Comparison of ENCODE assay signal across 16 cellular contexts in the genomic region with DNA sequence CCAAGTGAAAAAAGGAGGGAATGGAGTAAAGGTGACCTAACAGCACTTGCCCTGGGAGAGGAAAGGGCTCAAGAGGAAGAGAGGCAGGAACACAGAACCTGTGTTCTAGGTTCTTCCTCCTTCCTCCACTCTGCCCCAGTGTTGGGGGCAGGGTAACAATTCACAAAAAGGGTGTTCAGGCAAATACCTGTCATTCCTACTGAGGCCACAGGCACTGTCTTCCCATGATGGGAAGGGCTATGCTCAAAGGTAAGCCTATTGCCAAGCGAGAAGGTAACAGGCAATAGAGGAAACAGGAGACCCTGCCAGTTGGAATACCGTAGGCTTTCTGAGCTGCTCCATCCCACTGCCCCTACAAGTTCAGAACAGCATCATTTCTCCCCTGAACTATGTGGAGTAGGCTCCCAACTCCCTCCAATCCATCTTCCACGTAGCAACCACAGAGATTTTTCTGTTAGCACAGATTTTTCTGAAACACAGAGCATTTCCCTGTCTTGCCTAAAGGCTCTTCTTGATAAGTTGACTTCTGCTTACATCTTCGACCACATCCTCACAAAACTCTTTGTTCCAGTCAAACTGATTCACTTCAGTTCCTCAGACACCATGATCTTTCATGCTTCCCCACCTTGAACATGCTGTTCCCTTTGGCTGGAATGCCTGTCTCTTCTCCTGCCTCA. TPM values are rescaled to one million over a fixed set of nuclear protein-coding genes. Genes with fewer than 3 reads are reported as not detected.
DNase-seq lines count a peak whose midpoint lies in the region; ATAC-seq and TF ChIP-seq lines count a peak whose summit lies in the region.
"Had no signal": no experiment of that assay in that cellular context is flagged by ENCODE, and none has a peak within 500 bp of the region (broad histone marks: within the 10 kb centered on the region; RNA-seq: fewer than 3 reads in every experiment).

No MANE protein-coding gene starts in this region.

- 86 to 94% methylated on average over 3 to 4 of the region's 4 CpGs for WGBS in endodermal cell (ENCODE audit: insufficient coverage in 1 of 2, insufficient read length in 1 of 2), 2 experiments

- DNase-seq in activated CD4-positive, alpha-beta T cell treated with anti-CD3 and anti-CD28 coated beads for 36 hours = no peak
- no peak for DNase-seq in activated CD4-positive, alpha-beta T cell treated with anti-CD3 and anti-CD28 coated beads for 4 hours
- no peak for DNase-seq in endodermal cell
- DNase-seq in osteoblast (ENCODE audit: insufficient read length, low spot score, missing footprints) = peak; percentile 54
- no peak for DNase-seq in T-helper 1 cell
- no peak for DNase-seq in gastrocnemius medialis
- DNase-seq: DMS 273 treated with DMSO at 0.1 percent for 48 hours; effector memory CD8-positive, alpha-beta T cell; left cardiac atrium; NCI-H2029 treated with DMSO at 0.1 percent for 48 hours; SHP77; tibial artery; WERI-Rb-1 had no signal

- H3K4me3 Mint-ChIP-seq in activated CD4-positive, alpha-beta T cell treated with anti-CD3 and anti-CD28 coated beads for 36 hours = no peak overlapping the region
- H3K4me3 Mint-ChIP-seq in endodermal cell = peak overlapping the region; percentile 78

- H3K27me3 Mint-ChIP-seq in activated CD4-positive, alpha-beta T cell treated with anti-CD3 and anti-CD28 coated beads for 36 hours = no peaks in the 10 kb centered on the region
- H3K27me3 Mint-ChIP-seq in endodermal cell (ENCODE audit: insufficient read depth) = no peaks in the 10 kb centered on the region
- H3K27me3 Mint-ChIP-seq: effector memory CD8-positive, alpha-beta T cell had no signal

- intact Hi-C loops in activated CD4-positive, alpha-beta T cell treated with anti-CD3 and anti-CD28 coated beads for 36 hours (cut with DNase I, micrococcal nuclease) = no loop called here
- intact Hi-C loops in gastrocnemius medialis (cut with DNase I; ENCODE audit: low total_unique reads) = loop anchor here (10.0 kb wide), 3 partner anchors 198 to 1142 kb away; a partner anchor contains a TSS

- no peaks in the 10 kb centered on the region for H3K9me2 ChIP-seq in OCI-LY1 (ENCODE audit: low read depth, low read length)

- POLR2A ChIA-PET in activated CD4-positive, alpha-beta T cell treated with anti-CD3 and anti-CD28 coated beads for 36 hours (lab: Charles Lee) = interaction anchor here (0.7 kb wide), 1 partner anchor 449 kb away, joined by 4 read pairs; no protein-coding TSS in a partner anchor

- H3K9me3 ChIP-seq in OCI-LY1 (ENCODE audit: low read length) (no peaks in the 10 kb centered on the region), endodermal cell (ENCODE audit: control insufficient read depth, low read length) (no peaks in the 10 kb centered on the region), osteoblast (ENCODE audit: low read depth, low read length) (no peaks in the 10 kb centered on the region), gastrocnemius medialis (no peaks in the 10 kb centered on the region)
- H3K9me3 ChIP-seq: pancreas, tibial artery had no signal

- no peak for TF ChIP-seq POLR2A in gastrocnemius medialis (IDR thresholded peaks at IDR 0.05)

- H3K4me1 Mint-ChIP-seq in activated CD4-positive, alpha-beta T cell treated with anti-CD3 and anti-CD28 coated beads for 36 hours = peaks cover 39% of the 10 kb centered on the region
- H3K4me1 Mint-ChIP-seq in endodermal cell = peaks cover 54% of the 10 kb centered on the region

- H3K36me3 ChIP-seq in OCI-LY1 (ENCODE audit: insufficient read depth, low read length) = peaks cover 28% of the 10 kb centered on the region; the same call in 1 of the 2 replicates
- H3K36me3 ChIP-seq in endodermal cell (ENCODE audit: control insufficient read depth, insufficient read depth, low read length) = peaks cover 45% of the 10 kb centered on the region
- peaks cover 22% of the 10 kb centered on the region for H3K36me3 ChIP-seq in osteoblast (ENCODE audit: insufficient read depth, low read length)
- H3K36me3 ChIP-seq in gastrocnemius medialis = peaks cover 0 to 24% of the 10 kb centered on the region in 2 donors
- H3K36me3 ChIP-seq: pancreas had no signal

- no peaks in the 10 kb centered on the region for H4K20me1 ChIP-seq in OCI-LY1 (ENCODE audit: insufficient read depth, low read length)
- H4K20me1 ChIP-seq in osteoblast (ENCODE audit: insufficient read depth, low read length) = peaks cover 2% of the 10 kb centered on the region

- H3K27me3 ChIP-seq in OCI-LY1 (ENCODE audit: insufficient read depth, low read length) (no peaks in the 10 kb centered on the region), endodermal cell (ENCODE audit: control insufficient read depth, insufficient read depth, low read length, poor library complexity, severe bottlenecking) (no peaks in the 10 kb centered on the region), osteoblast (ENCODE audit: insufficient read depth, low read length) (no peaks in the 10 kb centered on the region), gastrocnemius medialis (no peaks in the 10 kb centered on the region)
- H3K27me3 ChIP-seq: pancreas, tibial artery had no signal

- no peaks in the 10 kb centered on the region for H3F3A ChIP-seq in OCI-LY1 (ENCODE audit: insufficient read depth, low read length)

- H3K27ac Mint-ChIP-seq in activated CD4-positive, alpha-beta T cell treated with anti-CD3 and anti-CD28 coated beads for 36 hours = peak overlapping the region; percentile 17
- H3K27ac Mint-ChIP-seq in endodermal cell = peak overlapping the region; percentile 58
- H3K27ac Mint-ChIP-seq: effector memory CD8-positive, alpha-beta T cell had no signal

- H3K36me3 Mint-ChIP-seq in activated CD4-positive, alpha-beta T cell treated with anti-CD3 and anti-CD28 coated beads for 36 hours (ENCODE audit: low read depth) = peaks cover 19% of the 10 kb centered on the region
- H3K36me3 Mint-ChIP-seq in endodermal cell (ENCODE audit: low read depth) = peaks cover 43% of the 10 kb centered on the region

- in situ Hi-C loops in gastrocnemius medialis (cut with MboI; ENCODE audit: low sequenced_read_pairs in 4 of 4) = no loop called here

- H3K79me2 ChIP-seq in OCI-LY1 (ENCODE audit: insufficient read depth, low read length) (peaks cover 12% of the 10 kb centered on the region; the same call in 1 of the 2 replicates), osteoblast (ENCODE audit: insufficient read depth, low read length) (peaks cover 40% of the 10 kb centered on the region)

- H3K9ac ChIP-seq in OCI-LY1 (ENCODE audit: low read length) (no peak overlapping the region), endodermal cell (ENCODE audit: extremely low read depth, low read length, poor library complexity, severe bottlenecking) (no peak overlapping the region)

- H3K4me2 ChIP-seq in OCI-LY1 (ENCODE audit: low read length) (peak overlapping the region; percentile 14; the same call in 1 of the 2 replicates), osteoblast (ENCODE audit: insufficient read depth, low read length) (no peak overlapping the region)

- CTCF ChIA-PET in activated CD4-positive, alpha-beta T cell treated with anti-CD3 and anti-CD28 coated beads for 36 hours (lab: Charles Lee) = interaction anchor here (0.6 kb wide), 1 partner anchor 436 kb away, joined by 3 read pairs; no protein-coding TSS in a partner anchor

- no peaks in the 10 kb centered on the region for H3K9me3 Mint-ChIP-seq in activated CD4-positive, alpha-beta T cell treated with anti-CD3 and anti-CD28 coated beads for 36 hours (ENCODE audit: low read depth)
- no peaks in the 10 kb centered on the region for H3K9me3 Mint-ChIP-seq in endodermal cell
- H3K9me3 Mint-ChIP-seq: effector memory CD8-positive, alpha-beta T cell had no signal

- H3K27ac ChIP-seq in OCI-LY1 (ENCODE audit: low read depth, low read length, poor library complexity, severe bottlenecking) = no peak overlapping the region
- no peak overlapping the region for H3K27ac ChIP-seq in endodermal cell (ENCODE audit: low read depth, low read length)
- H3K27ac ChIP-seq in osteoblast (ENCODE audit: low read depth, low read length) = no peak overlapping the region
- H3K27ac ChIP-seq in gastrocnemius medialis = no peak overlapping the region
- H3K27ac ChIP-seq: pancreas, tibial artery, WERI-Rb-1 had no signal

- no peak for ATAC-seq in activated CD4-positive, alpha-beta T cell treated with anti-CD3 and anti-CD28 coated beads for 36 hours
- ATAC-seq in gastrocnemius medialis (no peak), HG03045 (IDR thresholded peaks at IDR 0.05; ENCODE audit: unreplicated experiment) (no peak)
- ATAC-seq: effector memory CD8-positive, alpha-beta T cell; left cardiac atrium; pancreas had no signal

- H3K4me3 ChIP-seq in OCI-LY1 (ENCODE audit: low read depth, low read length, poor library complexity, severe bottlenecking) (no peak overlapping the region), endodermal cell (ENCODE audit: low read length) (peak overlapping the region; percentile 97), osteoblast (ENCODE audit: insufficient read depth, low read length) (no peak overlapping the region), gastrocnemius medialis (no peak overlapping the region)
- H3K4me3 ChIP-seq: pancreas, tibial artery had no signal

- no peak overlapping the region for H2AFZ ChIP-seq in OCI-LY1 (ENCODE audit: low read length)
- H2AFZ ChIP-seq in osteoblast (ENCODE audit: low read length) = no peak overlapping the region

- H3K4me1 ChIP-seq in OCI-LY1 (ENCODE audit: insufficient read depth, low read length, severe bottlenecking) (peaks cover 47% of the 10 kb centered on the region), endodermal cell (ENCODE audit: control insufficient read depth, insufficient read depth, low read length) (peaks cover 13% of the 10 kb centered on the region), osteoblast (ENCODE audit: insufficient read depth, low read length) (peaks cover 32% of the 10 kb centered on the region), gastrocnemius medialis (peaks cover 21 to 22% of the 10 kb centered on the region in 2 donors)

- TF ChIP-seq CTCF in OCI-LY1 (IDR thresholded peaks at IDR 0.05; ENCODE audit: low read length) = no peak
- TF ChIP-seq CTCF in endodermal cell (conservative IDR thresholded peaks at IDR 0.05) = no peak
- no peak for TF ChIP-seq CTCF in osteoblast (IDR thresholded peaks at IDR 0.05; ENCODE audit: extremely low read depth, low read depth, low read length)
- no peak for TF ChIP-seq CTCF in gastrocnemius medialis (IDR thresholded peaks at IDR 0.05 in 4 of 5, conservative IDR thresholded peaks at IDR 0.05 in 1 of 5)

RNA-seq across cellular contexts. Expression of a gene that starts 2.7 kb away (rescaled TPM):
- 10 to 100 TPM; 30.4 to 30.5 TPM for total RNA-seq in activated CD4-positive, alpha-beta T cell treated with anti-CD3 and anti-CD28 coated beads for 36 hours
- total RNA-seq in endodermal cell = 100 to 1,000 TPM; 124 to 147 TPM
- polyA plus RNA-seq in endodermal cell (2013, experiment 1 of 2) = 126 TPM
- 113 TPM for polyA plus RNA-seq in endodermal cell (2013, experiment 2 of 2)
- 17.4 and 19.2 TPM in 2 replicates for total RNA-seq in osteoblast
- total RNA-seq in gastrocnemius medialis = 10 to 100 TPM; 32.0 to 58.7 (median 42.0) TPM

RNA-seq across cellular contexts. Expression of a gene that starts 5.0 kb away (rescaled TPM):
- 10 to 100 TPM; 51.7 to 65.6 TPM for total RNA-seq in activated CD4-positive, alpha-beta T cell treated with anti-CD3 and anti-CD28 coated beads for 36 hours
- total RNA-seq in endodermal cell (10 to 100 TPM; 68.0 to 71.3 TPM), osteoblast (25.3 and 32.9 TPM in 2 replicates), gastrocnemius medialis (10 to 100 TPM; 54.6 to 98.3 (median 78.1) TPM)
- polyA plus RNA-seq in endodermal cell (2013, experiment 1 of 2) = 114 TPM
- polyA plus RNA-seq in endodermal cell (2013, experiment 2 of 2) = 109 TPM

RNA-seq across cellular contexts. Expression of a gene that starts 8.8 kb away (rescaled TPM):
- total RNA-seq in activated CD4-positive, alpha-beta T cell treated with anti-CD3 and anti-CD28 coated beads for 36 hours = 10 to 100 TPM in 1 of 2 experiments, 1 to 10 TPM in 1; 9.1 to 10.9 TPM
- total RNA-seq in endodermal cell (10 to 100 TPM; 27.9 to 39.6 TPM), osteoblast (0.29 and 0.36 TPM in 2 replicates), gastrocnemius medialis (1 to 10 TPM in 3 of 4 donors, under 1 TPM in 1; 0.80 to 7.1 (median 4.2) TPM)
- polyA plus RNA-seq in endodermal cell (2013, experiment 1 of 2) = 38.0 TPM
- 33.1 TPM for polyA plus RNA-seq in endodermal cell (2013, experiment 2 of 2)

RNA-seq across cellular contexts. Expression of a gene that starts 10.9 kb away (rescaled TPM):
- total RNA-seq in activated CD4-positive, alpha-beta T cell treated with anti-CD3 and anti-CD28 coated beads for 36 hours = 10 to 100 TPM; 24.4 to 28.0 TPM
- total RNA-seq in endodermal cell = 10 to 100 TPM; 29.8 to 35.2 TPM
- polyA plus RNA-seq in endodermal cell (2013, experiment 1 of 2) = 16.4 TPM
- polyA plus RNA-seq in endodermal cell (2013, experiment 2 of 2) = 11.9 TPM
- total RNA-seq in osteoblast = under 0.01 TPM in 2 replicates
- 1 to 10 TPM in 1 of 4 donors, not detected in 3; 1.9 TPM for total RNA-seq in gastrocnemius medialis

RNA-seq across cellular contexts. Expression of a gene that starts 16.8 kb away (rescaled TPM):
- 10 to 100 TPM; 64.9 to 77.9 TPM for total RNA-seq in activated CD4-positive, alpha-beta T cell treated with anti-CD3 and anti-CD28 coated beads for 36 hours
- total RNA-seq in endodermal cell = 100 to 1,000 TPM; 246 to 263 TPM
- 184 TPM for polyA plus RNA-seq in endodermal cell (2013, experiment 1 of 2)
- polyA plus RNA-seq in endodermal cell (2013, experiment 2 of 2) = 171 TPM
- 17.4 and 18.6 TPM in 2 replicates for total RNA-seq in osteoblast
- 10 to 100 TPM; 24.3 to 37.6 (median 33.6) TPM for total RNA-seq in gastrocnemius medialis
